In the genomic region with DNA sequence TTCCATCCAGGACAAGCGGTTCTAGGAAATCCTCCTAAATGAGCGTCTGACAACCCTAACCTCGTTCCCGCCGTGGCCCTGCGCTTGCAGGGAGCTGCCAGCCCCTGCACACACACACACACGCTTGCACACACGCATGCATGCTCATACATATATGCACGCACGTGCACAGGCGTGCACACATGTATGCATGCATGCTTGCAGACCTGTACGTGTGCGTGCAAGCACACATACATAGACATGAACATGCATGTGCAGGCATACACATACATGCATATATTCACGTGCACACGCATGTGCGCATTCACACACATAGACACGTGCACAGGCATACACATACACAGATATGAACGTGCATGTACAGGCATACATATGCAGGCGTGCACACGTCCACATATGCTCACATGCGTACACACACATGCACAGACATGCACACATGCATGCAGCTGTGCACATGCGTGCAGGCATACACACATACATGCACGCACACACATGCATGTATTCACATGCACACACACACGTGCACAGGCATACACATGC, we compare ENCODE assay signal across 1 cellular context.
TF ChIP-seq lines count a peak whose summit lies in the region.

No MANE protein-coding gene starts in this region.

TF ChIP-seq in SK-N-SH, 30 proteins besides CTCF, POLR2A, EP300 and RAD21:
- TF ChIP-seq, protein P1, sequence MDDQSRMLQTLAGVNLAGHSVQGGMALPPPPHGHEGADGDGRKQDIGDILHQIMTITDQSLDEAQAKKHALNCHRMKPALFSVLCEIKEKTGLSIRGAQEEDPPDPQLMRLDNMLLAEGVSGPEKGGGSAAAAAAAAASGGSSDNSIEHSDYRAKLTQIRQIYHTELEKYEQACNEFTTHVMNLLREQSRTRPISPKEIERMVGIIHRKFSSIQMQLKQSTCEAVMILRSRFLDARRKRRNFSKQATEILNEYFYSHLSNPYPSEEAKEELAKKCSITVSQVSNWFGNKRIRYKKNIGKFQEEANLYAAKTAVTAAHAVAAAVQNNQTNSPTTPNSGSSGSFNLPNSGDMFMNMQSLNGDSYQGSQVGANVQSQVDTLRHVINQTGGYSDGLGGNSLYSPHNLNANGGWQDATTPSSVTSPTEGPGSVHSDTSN (IDR thresholded peaks at IDR 0.05), result no peak
- no peak for TF ChIP-seq ELF1 (IDR thresholded peaks at IDR 0.05)
- TF ChIP-seq GATA2 (CRISPR knock-in tag; IDR thresholded peaks at IDR 0.05), result no peak
- TF ChIP-seq, protein P2, sequence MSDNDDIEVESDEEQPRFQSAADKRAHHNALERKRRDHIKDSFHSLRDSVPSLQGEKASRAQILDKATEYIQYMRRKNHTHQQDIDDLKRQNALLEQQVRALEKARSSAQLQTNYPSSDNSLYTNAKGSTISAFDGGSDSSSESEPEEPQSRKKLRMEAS (IDR thresholded peaks at IDR 0.05; ENCODE audit: low read depth), result no peak
- TF ChIP-seq JUND (IDR thresholded peaks at IDR 0.05), result no peak
- TF ChIP-seq, protein P3, sequence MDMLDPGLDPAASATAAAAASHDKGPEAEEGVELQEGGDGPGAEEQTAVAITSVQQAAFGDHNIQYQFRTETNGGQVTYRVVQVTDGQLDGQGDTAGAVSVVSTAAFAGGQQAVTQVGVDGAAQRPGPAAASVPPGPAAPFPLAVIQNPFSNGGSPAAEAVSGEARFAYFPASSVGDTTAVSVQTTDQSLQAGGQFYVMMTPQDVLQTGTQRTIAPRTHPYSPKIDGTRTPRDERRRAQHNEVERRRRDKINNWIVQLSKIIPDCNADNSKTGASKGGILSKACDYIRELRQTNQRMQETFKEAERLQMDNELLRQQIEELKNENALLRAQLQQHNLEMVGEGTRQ (IDR thresholded peaks at IDR 0.05; ENCODE audit: borderline replicate concordance, low read depth, low read length), result no peak
- no peak for TF ChIP-seq FOXM1 (IDR thresholded peaks at IDR 0.05; ENCODE audit: low read depth)
- no peak for TF ChIP-seq RFX5 (IDR thresholded peaks at IDR 0.05; ENCODE audit: low read length)
- TF ChIP-seq MEF2A (IDR thresholded peaks at IDR 0.05; ENCODE audit: borderline replicate concordance, low read depth), result no peak
- no peak for TF ChIP-seq POLR2AphosphoS5 (IDR thresholded peaks at IDR 0.05; ENCODE audit: low read depth, low read length)
- TF ChIP-seq GABPA (IDR thresholded peaks at IDR 0.05; ENCODE audit: low read depth), result no peak
- no peak for TF ChIP-seq NRF1 (IDR thresholded peaks at IDR 0.05; ENCODE audit: low read depth, low read length)
- TF ChIP-seq SMC3 (IDR thresholded peaks at IDR 0.05; ENCODE audit: low read depth, low read length), result no peak
- no peak for TF ChIP-seq EZH2phosphoT487 (IDR thresholded peaks at IDR 0.05; ENCODE audit: borderline replicate concordance, low read depth)
